Comparison of ENCODE assay signal across 15 cellular contexts in genomic region chr13:99406799-99407201, GRCh38.
A peak's percentile ranks its signal among the peaks of the same experiment; 100 is the strongest.
DNase-seq lines count a peak whose midpoint lies in the region; ATAC-seq and TF ChIP-seq lines count a peak whose summit lies in the region.
"Had no signal": no experiment of that assay in that cellular context is flagged by ENCODE, and none has a peak within 500 bp of the region (broad histone marks: within the 10 kb centered on the region; RNA-seq: fewer than 3 reads in every experiment).

No MANE protein-coding gene starts in this region.

- peak; percentile 64 for ATAC-seq in left ventricle myocardium superior
- ATAC-seq in stimulated activated naive B cell treated with anti-CD40 and anti-IgM and Interleukin-4, amounts not matched to agents 10 μg/mL and 1 μg/mL and 100 μg/mL, for 72 hours (replicated peaks) = no peak
- no peak for ATAC-seq in HG03571 (IDR thresholded peaks at IDR 0.05; ENCODE audit: unreplicated experiment)
- ATAC-seq: natural killer cell treated with Interleukin-12 subunit alpha and Interleukin-12 subunit beta and Interleukin-15 and Interleukin-18, amount 100 ng/mL, for 72 hours had no signal

- H3K4me1 ChIP-seq in vagina = no peaks in the 10 kb centered on the region
- H3K4me1 ChIP-seq: SJSA1 had no signal

- no peak for TF ChIP-seq POLR2A in vagina (IDR thresholded peaks at IDR 0.05)

- no peaks in the 10 kb centered on the region for H3K36me3 ChIP-seq in vagina
- H3K36me3 ChIP-seq: SJSA1 had no signal

- H3K36me3 Mint-ChIP-seq in stimulated activated naive B cell treated with anti-CD40 and anti-IgM and Interleukin-4, amounts not matched to agents 10 μg/mL and 1 μg/mL and 100 μg/mL, for 72 hours = peaks cover 0 to under 1% of the 10 kb centered on the region in 2 donors

- DNase-seq in HL-60 (ENCODE audit: low read depth in 1 of 2, low spot score in 1 of 2) = peak; percentile 28 to 77
- DNase-seq in SKM-1 treated with dmso at 0.1 percent for 144 hours (lab: John Stamatoyannopoulos, UW; ENCODE audit: unreplicated experiment) = peak; percentile 76
- no peak for DNase-seq in left ventricle myocardium superior
- no peak for DNase-seq in stimulated activated naive B cell treated with anti-CD40 and anti-IgM and Interleukin-4, amounts not matched to agents 10 μg/mL and 1 μg/mL and 100 μg/mL, for 72 hours
- no peak for DNase-seq in SHP77 (lab: John Stamatoyannopoulos, UW)
- no peak for DNase-seq in vagina (ENCODE audit: extremely low spot score in 2 of 2)
- DNase-seq: activated CD4-positive, CD25-positive, alpha-beta regulatory T cell; Calu3; foreskin melanocyte; KG1; NCI-H187 treated with DMSO at 0.1 percent for 48 hours; NCI-H748 treated with DMSO at 0.1 percent for 48 hours had no signal

- H3K4me1 Mint-ChIP-seq in stimulated activated naive B cell treated with anti-CD40 and anti-IgM and Interleukin-4, amounts not matched to agents 10 μg/mL and 1 μg/mL and 100 μg/mL, for 72 hours = peaks cover 30 to 36% of the 10 kb centered on the region in 2 donors

- no peaks in the 10 kb centered on the region for H3K9me3 ChIP-seq in vagina

- H3K27me3 ChIP-seq in HL-60 (ENCODE audit: insufficient read depth, poor library complexity, severe bottlenecking) = no peaks in the 10 kb centered on the region
- no peaks in the 10 kb centered on the region for H3K27me3 ChIP-seq in vagina

- peaks cover 0 to 3% of the 10 kb centered on the region in 2 donors for H3K9me3 Mint-ChIP-seq in stimulated activated naive B cell treated with anti-CD40 and anti-IgM and Interleukin-4, amounts not matched to agents 10 μg/mL and 1 μg/mL and 100 μg/mL, for 72 hours

- TF ChIP-seq CTCF in HL-60 (IDR thresholded peaks at IDR 0.05; ENCODE audit: insufficient read depth, low read length) = no peak
- no peak for TF ChIP-seq CTCF in vagina (IDR thresholded peaks at IDR 0.05)

- peak overlapping the region; percentile 4; the same call in 1 of the 2 replicates for H3K4me3 ChIP-seq in HL-60 (replicated peaks; ENCODE audit: insufficient read depth, low read length)
- no peak overlapping the region for H3K4me3 ChIP-seq in vagina
- H3K4me3 ChIP-seq: SJSA1 had no signal

- intact Hi-C loops in left ventricle myocardium superior (cut with micrococcal nuclease) (no loop called here), vagina (cut with DNase I) (no loop called here)

- H3K27ac ChIP-seq in HL-60 (replicated peaks) (peak overlapping the region; percentile 53), vagina (no peak overlapping the region)
- H3K27ac ChIP-seq: SJSA1 had no signal

- H3K27me3 Mint-ChIP-seq in stimulated activated naive B cell treated with anti-CD40 and anti-IgM and Interleukin-4, amounts not matched to agents 10 μg/mL and 1 μg/mL and 100 μg/mL, for 72 hours = no peaks in the 10 kb centered on the region

- H3K27ac Mint-ChIP-seq in stimulated activated naive B cell treated with anti-CD40 and anti-IgM and Interleukin-4, amounts not matched to agents 10 μg/mL and 1 μg/mL and 100 μg/mL, for 72 hours = peak overlapping the region; percentile 4

- peak overlapping the region; percentile 5 to 62 for H3K4me3 Mint-ChIP-seq in stimulated activated naive B cell treated with anti-CD40 and anti-IgM and Interleukin-4, amounts not matched to agents 10 μg/mL and 1 μg/mL and 100 μg/mL, for 72 hours
- H3K4me3 Mint-ChIP-seq: natural killer cell treated with Interleukin-12 subunit alpha and Interleukin-12 subunit beta and Interleukin-15 and Interleukin-18, amount 100 ng/mL, for 72 hours had no signal

Comparison
In these comparisons a context has a peak if more than half of its experiments do, and no peak if none do; other contexts are left out.
1. DNase-seq: peak in HL-60 (2 of 2) and SKM-1 treated with dmso at 0.1 percent for 144 hours (single experiment); none in left ventricle myocardium superior (single experiment), stimulated activated naive B cell treated with anti-CD40 and anti-IgM and Interleukin-4, amounts not matched to agents 10 μg/mL and 1 μg/mL and 100 μg/mL, for 72 hours (single experiment), SHP77 (0 of 2) and vagina (0 of 2).